ENCODE assay signal across 29 cellular contexts in genomic region chr12:21801522-21802288, GRCh38. TPM values are rescaled to one million over a fixed set of nuclear protein-coding genes. Genes with fewer than 3 reads are reported as not detected.
"Had no signal": no experiment of that assay in that cellular context is flagged by ENCODE, and none has a peak within 500 bp of the region (broad histone marks: within the 10 kb centered on the region; RNA-seq: fewer than 3 reads in every experiment).

No MANE protein-coding gene starts in this region.

- H3K27me3 ChIP-seq: adrenal gland, body of pancreas, esophagus squamous epithelium, left lung, neutrophil, sigmoid colon, uterus had no signal

- ATAC-seq: activated T-cell treated with anti-CD3 and anti-CD28 coated beads, Interleukin-2, amount 50 U/mL, for 72 hours; body of pancreas; left lung had no signal

- H3K9me3 ChIP-seq: adrenal gland, body of pancreas, esophagus squamous epithelium, left lung, neutrophil, sigmoid colon, uterus had no signal

- DNase-seq: activated CD4-positive, alpha-beta T cell treated with anti-CD3 and anti-CD28 coated beads for 4 hours; activated CD4-positive, alpha-beta T cell treated with anti-CD3 and anti-CD28 coated beads, Interleukin-2, amount 50 U/mL, for 4 hours; activated effector memory CD4-positive, alpha-beta T cell treated with Interleukin-2 at 50 U/mL for 16 hours; activated naive CD4-positive, alpha-beta T cell treated with anti-CD3 and anti-CD28 coated beads for 36 hours; activated naive CD8-positive, alpha-beta T cell treated with anti-CD3 and anti-CD28 coated beads for 36 hours; activated T-cell treated with anti-CD3 and anti-CD28 coated beads for 4 hours; activated T-cell treated with anti-CD3 and anti-CD28 coated beads, Interleukin-2, amount 50 U/mL, for 72 hours; adrenal gland; aorta; body of pancreas; dermis blood vessel endothelial cell; effector CD4-positive, alpha-beta T cell; esophagus squamous epithelium; foreskin melanocyte; left lung; naive B cell; nephron progenitor cell; retina; sigmoid colon; stimulated activated CD4-positive, alpha-beta T cell treated with anti-CD3 and anti-CD28 coated beads, Interleukin-15, amount 100 ng/mL, for 24 hours; stimulated activated CD4-positive, alpha-beta T cell treated with anti-CD3 and anti-CD28 coated beads, Interleukin-2, amount 100 ng/mL, for 24 hours; stimulated activated naive CD4-positive, alpha-beta T cell; T-helper 1 cell; trophoblast cell; uterus had no signal

- H3K36me3 ChIP-seq: adrenal gland, esophagus squamous epithelium, left lung, neutrophil, uterus had no signal

- FAIRE-seq: colon, keratinocyte had no signal

- H3K27ac ChIP-seq: adrenal gland, esophagus squamous epithelium, left lung, neutrophil, sigmoid colon, uterus had no signal

- H3K4me1 ChIP-seq: adrenal gland, esophagus squamous epithelium, left lung, sigmoid colon, uterus had no signal

- H3K4me3 ChIP-seq: adrenal gland, body of pancreas, esophagus squamous epithelium, left lung, sigmoid colon, uterus had no signal

RNA-seq across cellular contexts. Expression of gene KCNJ8, which starts 27.2 kb away (rescaled TPM):
- total RNA-seq: activated naive CD4-positive, alpha-beta T cell treated with anti-CD3 and anti-CD28 coated beads for 36 hours; activated naive CD8-positive, alpha-beta T cell treated with anti-CD3 and anti-CD28 coated beads for 36 hours; activated T-cell treated with anti-CD3 and anti-CD28 coated beads, Interleukin-2, amount 50 U/mL, for 72 hours; lung microvascular endothelial cell had no signal
- polyA plus RNA-seq: keratinocyte had no signal
